In genomic region chr2:179965291-179965690, GRCh38 we compare ENCODE assay signal across 24 cellular contexts.
"Had no signal": no experiment of that assay in that cellular context is flagged by ENCODE, and none has a peak within 500 bp of the region (broad histone marks: within the 10 kb centered on the region; RNA-seq: fewer than 3 reads in every experiment).

No MANE protein-coding gene starts in this region.

- ATAC-seq: activated CD4-positive, alpha-beta T cell treated with anti-CD3 and anti-CD28 coated beads for 36 hours; activated T-helper 17 cell treated with anti-CD3 and anti-CD28 coated beads, Interleukin-2, amount 50 U/mL, for 72 hours; PC-3; T-cell had no signal

- H3K4me3 ChIP-seq: SJSA1 had no signal

- H3K27me3 ChIP-seq: SJSA1 had no signal

- H3K4me3 Mint-ChIP-seq: activated CD4-positive, alpha-beta memory T cell treated with anti-CD3 and anti-CD28 coated beads, Interleukin-2, amount 10 ng/mL, durations not matched to agents 7 days and 5 days; activated CD4-positive, alpha-beta T cell treated with anti-CD3 and anti-CD28 coated beads for 36 hours; activated naive CD4-positive, alpha-beta T cell treated with anti-CD3 and anti-CD28 coated beads, Interleukin-2, amount 10 ng/mL, durations not matched to agents 7 days and 5 days; activated T-helper 17 cell treated with anti-CD3 and anti-CD28 coated beads, Interleukin-2, amount 50 U/mL, for 72 hours; T-cell had no signal

- H3K4me1 Mint-ChIP-seq: activated naive CD4-positive, alpha-beta T cell treated with anti-CD3 and anti-CD28 coated beads, Interleukin-2, amount 10 ng/mL, durations not matched to agents 7 days and 5 days; T-cell had no signal

- H3K27ac Mint-ChIP-seq: activated CD4-positive, alpha-beta memory T cell treated with anti-CD3 and anti-CD28 coated beads, Interleukin-2, amount 10 ng/mL, durations not matched to agents 7 days and 5 days; activated naive CD4-positive, alpha-beta T cell treated with anti-CD3 and anti-CD28 coated beads, Interleukin-2, amount 10 ng/mL, durations not matched to agents 7 days and 5 days; activated T-helper 17 cell treated with anti-CD3 and anti-CD28 coated beads, Interleukin-2, amount 50 U/mL, for 72 hours; T-cell had no signal

- H3K27ac ChIP-seq: KMS-11, SJSA1, VCaP had no signal

- H3K4me1 ChIP-seq: SJSA1 had no signal

- H3K27me3 Mint-ChIP-seq: activated CD4-positive, alpha-beta memory T cell treated with anti-CD3 and anti-CD28 coated beads, Interleukin-2, amount 10 ng/mL, durations not matched to agents 7 days and 5 days; activated CD4-positive, alpha-beta T cell treated with anti-CD3 and anti-CD28 coated beads for 36 hours; activated naive CD4-positive, alpha-beta T cell treated with anti-CD3 and anti-CD28 coated beads, Interleukin-2, amount 10 ng/mL, durations not matched to agents 7 days and 5 days; activated T-helper 17 cell treated with anti-CD3 and anti-CD28 coated beads, Interleukin-2, amount 50 U/mL, for 72 hours; T-cell had no signal

- DNase-seq: activated CD4-positive, alpha-beta memory T cell treated with anti-CD3 and anti-CD28 coated beads, Interleukin-2, amount 10 ng/mL, durations not matched to agents 7 days and 5 days; activated CD4-positive, alpha-beta T cell treated with anti-CD3 and anti-CD28 coated beads for 36 hours; activated CD4-positive, alpha-beta T cell treated with anti-CD3 and anti-CD28 coated beads, Interleukin-2, amount 50 U/mL, for 1 hour; activated CD4-positive, CD25-positive, alpha-beta regulatory T cell; activated gamma-delta T cell treated with Interleukin-2 at 50 U/mL for 16 hours; activated naive CD4-positive, alpha-beta T cell treated with anti-CD3 and anti-CD28 coated beads, Interleukin-2, amount 10 ng/mL, durations not matched to agents 7 days and 5 days; activated T-cell treated with anti-CD3 and anti-CD28 coated beads for 4 hours; activated T-cell treated with anti-CD3 and anti-CD28 coated beads, Interleukin-2, amount 50 U/mL, for 48 hours; aorta; central memory CD4-positive, alpha-beta T cell; MM.1S; NCI-H1105; NCI-H1436; NCI-H1694 treated with DMSO at 0.1 percent for 48 hours; NCI-H2029 treated with DMSO at 0.1 percent for 48 hours; NCI-H345; NCI-H510A treated with DMSO at 0.1 percent for 48 hours; PC-3; SHP77; T-cell had no signal

- H3K9me3 ChIP-seq: SJSA1 had no signal

- H3K9me3 Mint-ChIP-seq: activated CD4-positive, alpha-beta memory T cell treated with anti-CD3 and anti-CD28 coated beads, Interleukin-2, amount 10 ng/mL, durations not matched to agents 7 days and 5 days; activated naive CD4-positive, alpha-beta T cell treated with anti-CD3 and anti-CD28 coated beads, Interleukin-2, amount 10 ng/mL, durations not matched to agents 7 days and 5 days; activated T-helper 17 cell treated with anti-CD3 and anti-CD28 coated beads, Interleukin-2, amount 50 U/mL, for 72 hours; T-cell had no signal
